1 cellular context compared by ENCODE assay signal in the genomic region with DNA sequence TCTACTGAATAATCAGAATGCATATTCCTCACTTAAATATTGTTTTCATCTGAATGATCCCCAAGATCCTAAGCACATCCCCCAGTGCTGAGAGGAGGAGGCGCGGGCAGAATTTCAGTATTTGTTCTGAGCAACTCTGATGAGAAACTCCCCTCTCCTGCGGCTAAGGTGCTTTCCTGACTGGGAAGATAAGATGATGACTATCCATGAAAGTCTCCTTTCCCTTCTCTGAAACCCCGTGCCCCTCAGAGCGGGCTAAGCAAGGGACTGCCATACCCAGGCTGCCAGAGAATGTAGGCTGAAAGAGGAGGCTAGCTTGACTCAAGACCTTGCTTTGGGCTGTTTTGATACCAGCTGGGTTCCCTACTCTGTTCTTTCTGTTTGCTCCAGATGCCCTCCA.
TF ChIP-seq lines count a peak whose summit lies in the region.

No MANE protein-coding gene starts in this region.

TF ChIP-seq in HepG2, 621 proteins besides CTCF, POLR2A, EP300 and RAD21:
- TF ChIP-seq ZNF256 (CRISPR knock-in tag; conservative IDR thresholded peaks at IDR 0.05): no peak
- TF ChIP-seq ZSCAN21 (CRISPR knock-in tag; IDR thresholded peaks at IDR 0.05; ENCODE audit: borderline replicate concordance): no peak
TF ChIP-seq in HepG2: peak in this region for 0.
